ENCODE assay signal across 16 cellular contexts in genomic region chrX:40855411-40855810, GRCh38.
DNase-seq lines count a peak whose midpoint lies in the region; ATAC-seq and TF ChIP-seq lines count a peak whose summit lies in the region.
"Had no signal": no experiment of that assay in that cellular context is flagged by ENCODE, and none has a peak within 500 bp of the region (broad histone marks: within the 10 kb centered on the region; RNA-seq: fewer than 3 reads in every experiment).

No MANE protein-coding gene starts in this region.

- CTCF ChIA-PET in A673 (lab: Charles Lee) (no interaction called here), HEK293 (lab: Yijun Ruan, JAX) (interaction anchor here (0.6 to 1.5 kb wide), 3 partner anchors 13 to 105 kb away, joined by 3 to 4 read pairs (median 4); no protein-coding TSS in a partner anchor)

- H3K36me3 ChIP-seq in A673 (ENCODE audit: insufficient read depth, low read length, poor library complexity, severe bottlenecking), result no peaks in the 10 kb centered on the region
- H3K36me3 ChIP-seq in HEK293 (ENCODE audit: control insufficient read depth in 2 of 2, insufficient read depth in 1 of 2, low read length in 2 of 2), result no peaks in the 10 kb centered on the region

- H3K27me3 ChIP-seq in A673 (replicated peaks; ENCODE audit: insufficient read depth, low read depth, low read length, poor library complexity), result no peaks in the 10 kb centered on the region

- H3K9me3 ChIP-seq in A673 (ENCODE audit: low read depth, low read length, poor library complexity, severe bottlenecking) (no peaks in the 10 kb centered on the region), HEK293 (ENCODE audit: control insufficient read depth, insufficient read depth, low read depth, low read length) (no peaks in the 10 kb centered on the region)

- intact Hi-C loops in A673 (cut with micrococcal nuclease; ENCODE audit: unreplicated experiment), result no loop called here

- H3K4me1 ChIP-seq in A673 (ENCODE audit: insufficient read depth, low read length, poor library complexity, severe bottlenecking) (no peaks in the 10 kb centered on the region), HEK293 (ENCODE audit: control insufficient read depth, insufficient read depth, low read length) (peaks cover 13% of the 10 kb centered on the region)
- H3K4me1 ChIP-seq: parathyroid adenoma had no signal

- ATAC-seq in HG03095 (IDR thresholded peaks at IDR 0.05; ENCODE audit: unreplicated experiment) (no peak), HG02970 (IDR thresholded peaks at IDR 0.05; ENCODE audit: low FRiP score, unreplicated experiment) (no peak)
- ATAC-seq: activated CD4-positive, alpha-beta T cell treated with anti-CD3 and anti-CD28 coated beads for 36 hours; HCT116; Panc1 had no signal

- no TSS peak for BruUV-seq in A673 (replicated peaks; lab: Mats Ljungman, UMichigan)

- H3K4me3 ChIP-seq in A673 (ENCODE audit: low read depth, low read length, poor library complexity, severe bottlenecking) (no peak overlapping the region), HEK293 (ENCODE audit: low read depth, low read length) (no peak overlapping the region), epithelial cell of esophagus (ENCODE audit: low read length) (no peak overlapping the region)

- DNase-seq in A673 (ENCODE audit: low spot score) (peak; percentile 49), NCI-H345 treated with DMSO at 0.1 percent for 48 hours (lab: John Stamatoyannopoulos, UW; ENCODE audit: unreplicated experiment) (peak; percentile 59), epithelial cell of esophagus (ENCODE audit: low read depth) (peak; percentile 70), HT-29 (ENCODE audit: low spot score) (no peak)
- no peak for DNase-seq in activated CD8-positive, alpha-beta memory T cell treated with anti-CD3 and anti-CD28 coated beads, Interleukin-2, amount 50 U/mL, for 4 hours
- DNase-seq: activated CD4-positive, alpha-beta T cell treated with anti-CD3 and anti-CD28 coated beads for 36 hours; activated naive CD8-positive, alpha-beta T cell treated with anti-CD3 and anti-CD28 coated beads for 36 hours; activated T-cell treated with anti-CD3 and anti-CD28 coated beads for 4 hours; left cardiac atrium; substantia nigra had no signal

- H3K27ac ChIP-seq in A673 (ENCODE audit: low read depth, low read length, poor library complexity, severe bottlenecking) (no peak overlapping the region), HEK293 (ENCODE audit: extremely low read depth, low read depth, low read length) (peak overlapping the region; percentile 35; the same call in 1 of the 2 replicates)
- H3K27ac ChIP-seq: parathyroid adenoma had no signal

- POLR2A ChIA-PET in A673 (lab: Charles Lee; ENCODE audit: low non-redundant PET), result no interaction called here
- POLR2A ChIA-PET in HEK293 (lab: Yijun Ruan, JAX), result interaction anchor here (0.6 to 0.8 kb wide), 2 partner anchors 26 to 230 kb away, joined by 3 read pairs; no protein-coding TSS in a partner anchor

- no peak for TF ChIP-seq CTCF in A673 (conservative IDR thresholded peaks at IDR 0.05; ENCODE audit: low read depth, low read length)
- no peak for TF ChIP-seq CTCF in HEK293 (tag by site-specific recombination; IDR thresholded peaks at IDR 0.05)
- no peak for TF ChIP-seq CTCF in epithelial cell of esophagus (IDR thresholded peaks at IDR 0.05; ENCODE audit: insufficient read depth, low read depth, low read length, missing control alignments)

TF ChIP-seq in HEK293, 187 proteins besides CTCF, POLR2A, EP300 and RAD21 (continues in another document):
- TF ChIP-seq REST (tag by site-specific recombination; IDR thresholded peaks at IDR 0.05) (peak; percentile 61; the same call in 1 of the 2 replicates), ZNF18 (tag by site-specific recombination; IDR thresholded peaks at IDR 0.05) (0 out of 2 replicates have a peak, but pooled peaks have one; percentile 55), ZNF514 (tag by site-specific recombination; IDR thresholded peaks at IDR 0.05) (no peak), ZSCAN30 (tag by site-specific recombination; IDR thresholded peaks at IDR 0.05) (peak; percentile 13; the same call in 1 of the 2 replicates), ZXDB (tag by site-specific recombination; IDR thresholded peaks at IDR 0.05) (peak; percentile 76), PATZ1 (tag by site-specific recombination; IDR thresholded peaks at IDR 0.05) (peak; percentile 41; the same call in 1 of the 2 replicates), ZBTB44 (tag by site-specific recombination; IDR thresholded peaks at IDR 0.05) (0 out of 2 replicates have a peak, but pooled peaks have one; percentile 23), WT1 (tag by site-specific recombination; IDR thresholded peaks at IDR 0.05) (0 out of 2 replicates have a peak, but pooled peaks have one; percentile 51), IKZF3 (tag by site-specific recombination; IDR thresholded peaks at IDR 0.05) (peak; percentile 84)

Comparison
In these comparisons a context has a peak if more than half of its experiments do, and no peak if none do; other contexts are left out.
1. DNase-seq: peak in A673 (single experiment), NCI-H345 treated with DMSO at 0.1 percent for 48 hours (single experiment) and epithelial cell of esophagus (single experiment); none in HT-29 (single experiment) and activated CD8-positive, alpha-beta memory T cell treated with anti-CD3 and anti-CD28 coated beads, Interleukin-2, amount 50 U/mL, for 4 hours (single experiment).